In genomic region chr14:105503918-105504692, GRCh38 we compare ENCODE assay signal across 1 cellular context.
TF ChIP-seq lines count a peak whose summit lies in the region.

No MANE protein-coding gene starts in this region.

TF ChIP-seq in HepG2, 621 proteins besides CTCF, POLR2A, EP300 and RAD21 (continued from another document and continues in another):
- TF ChIP-seq BCL6 (CRISPR knock-in tag; IDR thresholded peaks at IDR 0.05) (no peak), KLF11 (CRISPR knock-in tag; IDR thresholded peaks at IDR 0.05) (no peak), MAX (IDR thresholded peaks at IDR 0.05) (peak; percentile 67), HMGA1 (CRISPR knock-in tag; conservative IDR thresholded peaks at IDR 0.05) (no peak), RBFOX2 (IDR thresholded peaks at IDR 0.05; ENCODE audit: low read depth, low read length) (no peak), ZMAT3 (CRISPR knock-in tag; conservative IDR thresholded peaks at IDR 0.05) (no peak), POGZ (CRISPR knock-in tag; IDR thresholded peaks at IDR 0.05) (no peak), HNF1B (CRISPR knock-in tag; IDR thresholded peaks at IDR 0.05) (no peak), ZNF343 (CRISPR knock-in tag; IDR thresholded peaks at IDR 0.05) (no peak), PLSCR1 (CRISPR knock-in tag; IDR thresholded peaks at IDR 0.05; ENCODE audit: borderline replicate concordance) (no peak), ZNF142 (CRISPR knock-in tag; IDR thresholded peaks at IDR 0.05) (no peak), FOXA3 (CRISPR knock-in tag; IDR thresholded peaks at IDR 0.05) (no peak), MATR3 (CRISPR knock-in tag; IDR thresholded peaks at IDR 0.05) (no peak), ZMAT5 (CRISPR knock-in tag; IDR thresholded peaks at IDR 0.05; ENCODE audit: borderline replicate concordance, low read depth) (no peak), ZNF354B (CRISPR knock-in tag; IDR thresholded peaks at IDR 0.05) (no peak), PBX3 (CRISPR knock-in tag; IDR thresholded peaks at IDR 0.05; ENCODE audit: borderline replicate concordance) (no peak), JUN (CRISPR knock-in tag; IDR thresholded peaks at IDR 0.05) (no peak), ZBTB20 (CRISPR knock-in tag; IDR thresholded peaks at IDR 0.05; ENCODE audit: borderline replicate concordance, low read depth) (no peak), MXD4 (CRISPR knock-in tag; IDR thresholded peaks at IDR 0.05) (no peak), ZIK1 (CRISPR knock-in tag; IDR thresholded peaks at IDR 0.05; ENCODE audit: borderline replicate concordance, low read depth) (no peak), ZNF777 (CRISPR knock-in tag; IDR thresholded peaks at IDR 0.05) (no peak), ASH2L (IDR thresholded peaks at IDR 0.05; ENCODE audit: insufficient read length, low read depth, low read length) (no peak), TCF7L2 (IDR thresholded peaks at IDR 0.05; ENCODE audit: low read depth, low read length) (no peak), HNRNPL (IDR thresholded peaks at IDR 0.05; ENCODE audit: low read depth, low read length) (peak; percentile 85; the same call in 1 of the 2 replicates), ZNF839 (CRISPR knock-in tag; IDR thresholded peaks at IDR 0.05; ENCODE audit: borderline replicate concordance) (no peak), ZNF629 (CRISPR knock-in tag; conservative IDR thresholded peaks at IDR 0.05) (no peak), ZNF556 (CRISPR knock-in tag; IDR thresholded peaks at IDR 0.05; ENCODE audit: borderline replicate concordance) (no peak), RNF2 (conservative IDR thresholded peaks at IDR 0.05; ENCODE audit: low read depth) (no peak), ZSCAN22 (CRISPR knock-in tag; IDR thresholded peaks at IDR 0.05) (no peak), MIER3 (CRISPR knock-in tag; IDR thresholded peaks at IDR 0.05; ENCODE audit: borderline replicate concordance) (no peak), ZNF660 (CRISPR knock-in tag; IDR thresholded peaks at IDR 0.05; ENCODE audit: borderline replicate concordance, low read depth) (no peak), SSRP1 (CRISPR knock-in tag; IDR thresholded peaks at IDR 0.05) (no peak), MBD4 (IDR thresholded peaks at IDR 0.05; ENCODE audit: borderline replicate concordance, low read length) (no peak), JARID2 (CRISPR knock-in tag; IDR thresholded peaks at IDR 0.05; ENCODE audit: insufficient replicate concordance) (no peak), CC2D1A (CRISPR knock-in tag; IDR thresholded peaks at IDR 0.05) (no peak), SOX6 (IDR thresholded peaks at IDR 0.05) (no peak), SOX6 (CRISPR knock-in tag; IDR thresholded peaks at IDR 0.05) (no peak), ZNF24 (IDR thresholded peaks at IDR 0.05) (no peak), TEAD2 (CRISPR knock-in tag; IDR thresholded peaks at IDR 0.05) (no peak), FUBP1 (CRISPR knock-in tag; IDR thresholded peaks at IDR 0.05; ENCODE audit: borderline replicate concordance) (no peak), ZFX (CRISPR knock-in tag; IDR thresholded peaks at IDR 0.05; ENCODE audit: low read depth) (peak; percentile 91), ZNF781 (CRISPR knock-in tag; IDR thresholded peaks at IDR 0.05; ENCODE audit: borderline replicate concordance, not compliant biosample characterization) (no peak), SP140L (CRISPR knock-in tag; IDR thresholded peaks at IDR 0.05; ENCODE audit: borderline replicate concordance) (no peak), TFAP4 (IDR thresholded peaks at IDR 0.05; ENCODE audit: borderline replicate concordance, low read depth) (no peak), ZNF530 (CRISPR knock-in tag; IDR thresholded peaks at IDR 0.05; ENCODE audit: low read depth) (no peak), MYNN (CRISPR knock-in tag; IDR thresholded peaks at IDR 0.05; ENCODE audit: low read depth) (no peak), MIXL1 (CRISPR knock-in tag; IDR thresholded peaks at IDR 0.05) (0 out of 2 replicates have a peak, but pooled peaks have one; percentile 19), HOXA7 (CRISPR knock-in tag; IDR thresholded peaks at IDR 0.05) (no peak), ZNF207 (IDR thresholded peaks at IDR 0.05; ENCODE audit: borderline replicate concordance) (no peak), GLI4 (CRISPR knock-in tag; IDR thresholded peaks at IDR 0.05; ENCODE audit: borderline replicate concordance) (no peak), ZNF687 (CRISPR knock-in tag; IDR thresholded peaks at IDR 0.05) (peak; percentile 93)
